ENCODE assay signal across 8 cellular contexts in the genomic region with DNA sequence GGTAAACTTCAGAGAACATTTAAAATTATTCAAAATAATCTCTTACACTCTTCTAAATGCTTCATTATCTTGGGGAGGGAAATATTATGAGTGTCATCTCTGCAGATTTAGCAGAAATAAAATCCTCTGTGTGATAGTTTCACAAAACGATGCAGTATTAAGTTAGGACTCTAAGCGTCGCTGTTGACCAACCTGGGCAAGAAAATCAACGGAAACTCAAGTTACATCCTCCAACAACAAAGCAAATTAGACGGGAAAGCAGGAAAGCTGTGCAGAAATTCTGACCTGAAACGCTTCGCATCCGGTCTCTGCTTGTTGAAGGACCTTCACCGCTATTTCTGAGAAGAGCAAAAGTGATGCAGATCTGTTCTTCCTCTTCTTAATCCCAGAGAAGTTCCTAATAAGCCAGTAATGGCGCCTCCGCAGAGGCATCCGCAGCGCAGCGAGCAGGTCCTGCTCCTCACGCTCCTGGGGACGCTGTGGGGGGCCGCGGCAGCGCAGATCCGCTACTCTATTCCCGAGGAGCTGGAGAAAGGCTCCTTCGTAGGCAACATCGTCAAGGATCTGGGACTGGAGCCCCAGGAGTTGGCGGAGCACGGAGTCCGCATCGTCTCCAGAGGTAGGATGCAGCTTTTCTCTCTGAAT. TPM values are rescaled to one million over a fixed set of nuclear protein-coding genes. Genes with fewer than 3 reads are reported as not detected.
A peak's percentile ranks its signal among the peaks of the same experiment; 100 is the strongest.
DNase-seq lines count a peak whose midpoint lies in the region; ATAC-seq and TF ChIP-seq lines count a peak whose summit lies in the region.

A gene (plus strand): TSS at position 219 of the 645 bp plus-strand sequence. CDS start 193 bp downstream, at position 412.

- H3K36me3 Mint-ChIP-seq in CD8-positive, alpha-beta T cell = peaks cover 2% of the 10 kb centered on the region

- H3K9ac ChIP-seq in HUES6 (ENCODE audit: low read length) (no peak within 1 kb of the TSS), neuronal stem cell (ENCODE audit: low read depth, low read length, poor library complexity) (no peak within 1 kb of the TSS)

- no peak within 1 kb of the TSS for H2BK5ac ChIP-seq in neuronal stem cell (ENCODE audit: low read length)

- H4K91ac ChIP-seq in neuronal stem cell (ENCODE audit: low read depth, low read length, poor library complexity) = no peak within 1 kb of the TSS

- H3K36me3 ChIP-seq in CD8-positive, alpha-beta T cell (ENCODE audit: insufficient read depth, low read length) = no peaks in the 10 kb centered on the region
- H3K36me3 ChIP-seq in HUES6 (ENCODE audit: control insufficient read depth, insufficient read depth, low read length) (no peaks in the 10 kb centered on the region), neuronal stem cell (replicated peaks in 1 of 2; ENCODE audit: control insufficient read depth in 2 of 2, insufficient read depth in 2 of 2, low read length in 2 of 2) (peaks cover 0 to 1% of the 10 kb centered on the region in 2 donors)

- no peak within 1 kb of the TSS for H2BK120ac ChIP-seq in neuronal stem cell (ENCODE audit: low read depth, low read length)

- no peak within 1 kb of the TSS for H3K4ac ChIP-seq in neuronal stem cell (ENCODE audit: low read length)

- H3K4me1 ChIP-seq in CD8-positive, alpha-beta T cell (ENCODE audit: insufficient read depth, low read length) = no peaks in the 10 kb centered on the region
- H3K4me1 ChIP-seq in HUES6 (ENCODE audit: control insufficient read depth, insufficient read depth, low read length) = no peaks in the 10 kb centered on the region
- H3K4me1 ChIP-seq in neuronal stem cell (ENCODE audit: control insufficient read depth in 2 of 2, insufficient read depth in 1 of 2, low read depth in 1 of 2, low read length in 2 of 2) = no peaks in the 10 kb centered on the region

- no peak for ATAC-seq in CD8-positive, alpha-beta T cell
- ATAC-seq in GM21515 (IDR thresholded peaks at IDR 0.05; ENCODE audit: unreplicated experiment) = no peak

- no peak within 1 kb of the TSS for H3K18ac ChIP-seq in neuronal stem cell (ENCODE audit: low read length)

- no peak within 1 kb of the TSS for H2AK5ac ChIP-seq in neuronal stem cell (ENCODE audit: low read depth, low read length)

- H3K79me1 ChIP-seq in neuronal stem cell (ENCODE audit: low read depth, low read length) = no peaks in the 10 kb centered on the region

- intact Hi-C loops in CD8-positive, alpha-beta T cell (cut with DNase I, micrococcal nuclease) = no loop called here

- H3K9me3 ChIP-seq in CD8-positive, alpha-beta T cell (ENCODE audit: low read length) = peaks cover 5% of the 10 kb centered on the region
- H3K9me3 ChIP-seq in HUES6 (ENCODE audit: control insufficient read depth, insufficient read depth, low read depth, low read length) (peaks cover 57% of the 10 kb centered on the region), neuronal stem cell (replicated peaks in 1 of 2; ENCODE audit: control insufficient read depth in 2 of 2, insufficient read depth in 1 of 2, low read depth in 1 of 2, low read length in 2 of 2) (peaks cover 39 to 42% of the 10 kb centered on the region in 2 donors)

- H2BK15ac ChIP-seq in neuronal stem cell (ENCODE audit: low read length) = no peak within 1 kb of the TSS

- WGBS in neuronal stem cell (ENCODE audit: extremely low coverage in 2 of 2, insufficient read length in 2 of 2, insufficient replicate concordance in 1 of 2), 2 donors = no CpG with 5 or more reads among the region's 27 CpGs

- H4K8ac ChIP-seq in neuronal stem cell (ENCODE audit: low read depth, low read length) = no peak within 1 kb of the TSS

- no peak within 1 kb of the TSS for H3K23ac ChIP-seq in neuronal stem cell (ENCODE audit: low read depth, low read length, poor library complexity)

- H3K27ac ChIP-seq in CD8-positive, alpha-beta T cell (ENCODE audit: low read depth, low read length) = no peak within 1 kb of the TSS
- H3K27ac ChIP-seq in HUES6 (ENCODE audit: low read depth, low read length) = no peak within 1 kb of the TSS
- H3K27ac ChIP-seq in neuronal stem cell (replicated peaks; ENCODE audit: low read length) = no peak within 1 kb of the TSS

- no peak for TF ChIP-seq CTCF in CD8-positive, alpha-beta T cell (IDR thresholded peaks at IDR 0.05)
- peak; percentile 58 for TF ChIP-seq CTCF in choroid plexus epithelial cell (conservative IDR thresholded peaks at IDR 0.05; ENCODE audit: low read depth, low read length)

- no peak within 1 kb of the TSS for H2AFZ ChIP-seq in neuronal stem cell (ENCODE audit: low read length)

- CTCF ChIA-PET in CD8-positive, alpha-beta T cell (lab: Charles Lee) = interaction anchor here (0.8 kb wide), 2 partner anchors 57 to 190 kb away, joined by 3 read pairs; no protein-coding TSS in a partner anchor

- POLR2A ChIA-PET in CD8-positive, alpha-beta T cell (lab: Charles Lee) = no interaction called here

- no peak within 1 kb of the TSS for H3K4me3 ChIP-seq in CD8-positive, alpha-beta T cell (ENCODE audit: low read depth, low read length)
- H3K4me3 ChIP-seq in HUES6 (ENCODE audit: low read depth, low read length) (peak within 1 kb of the TSS; percentile 18; the same call in 1 of the 2 replicates), choroid plexus epithelial cell (ENCODE audit: low read depth, low read length) (peak within 1 kb of the TSS; percentile 32), neuronal stem cell (ENCODE audit: low read length in 2 of 2) (no peak within 1 kb of the TSS)

- H3K4me3 Mint-ChIP-seq in CD8-positive, alpha-beta T cell = peak within 1 kb of the TSS; percentile 40

- peaks cover 25% of the 10 kb centered on the region for H3K9me3 Mint-ChIP-seq in CD8-positive, alpha-beta T cell

- DNase-seq in CD8-positive, alpha-beta T cell = no peak
- DNase-seq in choroid plexus epithelial cell (ENCODE audit: low read depth) (peak; percentile 50), neuronal stem cell (ENCODE audit: low spot score) (no peak), NCI-H2171 (lab: John Stamatoyannopoulos, UW) (no peak), NCI-H446 (lab: John Stamatoyannopoulos, UW) (no peak)
- DNase-seq in activated CD4-positive, alpha-beta T cell treated with anti-CD3 and anti-CD28 coated beads for 48 hours = no peak

- peak within 1 kb of the TSS; percentile 21 for H3K14ac ChIP-seq in neuronal stem cell (ENCODE audit: low read length)

- H2BK12ac ChIP-seq in neuronal stem cell (ENCODE audit: low read length) = no peak within 1 kb of the TSS

- H3K27me3 Mint-ChIP-seq in CD8-positive, alpha-beta T cell (ENCODE audit: low read depth) = peaks cover 58% of the 10 kb centered on the region

- H3K27me3 ChIP-seq in CD8-positive, alpha-beta T cell (ENCODE audit: insufficient read depth, low read length) = peaks cover 7% of the 10 kb centered on the region
- H3K27me3 ChIP-seq in HUES6 (ENCODE audit: control insufficient read depth, insufficient read depth, low read length) = no peaks in the 10 kb centered on the region
- no peaks in the 10 kb centered on the region for H3K27me3 ChIP-seq in neuronal stem cell (ENCODE audit: control insufficient read depth in 3 of 3, insufficient read depth in 3 of 3, low read depth in 1 of 3, low read length in 3 of 3)

- H3K4me2 ChIP-seq in neuronal stem cell (ENCODE audit: insufficient read depth, low read length, poor library complexity, severe bottlenecking) = no peak within 1 kb of the TSS

- H3K27ac Mint-ChIP-seq in CD8-positive, alpha-beta T cell = no peak within 1 kb of the TSS

- H3K4me1 Mint-ChIP-seq in CD8-positive, alpha-beta T cell (ENCODE audit: low read depth) = peaks cover 5% of the 10 kb centered on the region

RNA-seq across cellular contexts. Expression of the gene that starts here (rescaled TPM):
- under 1 TPM; 0.05 to 0.14 TPM for total RNA-seq in CD8-positive, alpha-beta T cell
- polyA plus RNA-seq in neuronal stem cell (2013, experiment 1 of 2) = 0.07 TPM
- 0.10 TPM for polyA plus RNA-seq in neuronal stem cell (2013, experiment 2 of 2)

Comparison
In these comparisons a context has a peak if more than half of its experiments do, and no peak if none do; other contexts are left out.
1. H3K4me3 ChIP-seq: peak in HUES6 (single experiment) and choroid plexus epithelial cell (single experiment); none in CD8-positive, alpha-beta T cell (single experiment) and neuronal stem cell (0 of 2).